8 cellular contexts compared by ENCODE assay signal in the genomic region with DNA sequence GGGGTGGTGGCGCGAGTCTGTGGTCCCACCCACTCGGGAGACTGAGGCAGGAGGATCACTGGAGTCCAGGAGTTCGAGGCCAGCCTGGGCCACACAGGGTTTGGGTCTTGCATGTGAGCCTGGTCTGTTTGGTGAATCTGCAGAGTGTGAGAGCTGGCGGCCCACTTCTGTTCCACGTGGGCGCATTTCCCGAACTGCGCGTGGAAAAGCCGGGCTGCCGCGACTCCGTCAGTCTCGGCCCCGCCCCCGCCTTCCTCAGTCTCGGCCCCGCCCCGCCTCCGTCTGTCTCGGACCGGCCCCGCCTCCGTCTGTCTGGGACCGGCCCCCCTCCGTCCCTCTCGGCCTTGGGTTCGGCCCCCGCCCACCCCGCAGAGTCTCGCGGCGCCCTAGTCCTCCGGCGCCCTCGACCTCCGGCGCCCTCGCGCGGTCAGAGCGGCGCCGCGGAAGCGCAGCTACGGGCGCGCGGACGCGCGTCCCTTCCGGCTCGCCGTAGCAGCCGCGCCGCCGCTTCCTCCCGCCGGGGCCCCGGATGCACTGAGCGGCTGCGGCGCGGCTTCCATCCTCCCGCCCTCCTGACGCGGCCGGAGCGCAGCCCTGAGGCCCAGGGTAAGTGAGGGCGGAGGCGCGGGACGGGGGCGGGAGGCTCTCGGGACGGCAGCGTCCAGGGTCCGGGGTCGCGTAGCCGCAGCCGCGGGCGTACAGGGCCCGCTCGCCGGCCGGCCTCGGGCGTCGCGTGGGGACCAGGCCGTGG. TPM values are rescaled to one million over a fixed set of nuclear protein-coding genes. Genes with fewer than 3 reads are reported as not detected.
DNase-seq lines count a peak whose midpoint lies in the region; ATAC-seq, FAIRE-seq and TF ChIP-seq lines count a peak whose summit lies in the region.

A gene with protein sequence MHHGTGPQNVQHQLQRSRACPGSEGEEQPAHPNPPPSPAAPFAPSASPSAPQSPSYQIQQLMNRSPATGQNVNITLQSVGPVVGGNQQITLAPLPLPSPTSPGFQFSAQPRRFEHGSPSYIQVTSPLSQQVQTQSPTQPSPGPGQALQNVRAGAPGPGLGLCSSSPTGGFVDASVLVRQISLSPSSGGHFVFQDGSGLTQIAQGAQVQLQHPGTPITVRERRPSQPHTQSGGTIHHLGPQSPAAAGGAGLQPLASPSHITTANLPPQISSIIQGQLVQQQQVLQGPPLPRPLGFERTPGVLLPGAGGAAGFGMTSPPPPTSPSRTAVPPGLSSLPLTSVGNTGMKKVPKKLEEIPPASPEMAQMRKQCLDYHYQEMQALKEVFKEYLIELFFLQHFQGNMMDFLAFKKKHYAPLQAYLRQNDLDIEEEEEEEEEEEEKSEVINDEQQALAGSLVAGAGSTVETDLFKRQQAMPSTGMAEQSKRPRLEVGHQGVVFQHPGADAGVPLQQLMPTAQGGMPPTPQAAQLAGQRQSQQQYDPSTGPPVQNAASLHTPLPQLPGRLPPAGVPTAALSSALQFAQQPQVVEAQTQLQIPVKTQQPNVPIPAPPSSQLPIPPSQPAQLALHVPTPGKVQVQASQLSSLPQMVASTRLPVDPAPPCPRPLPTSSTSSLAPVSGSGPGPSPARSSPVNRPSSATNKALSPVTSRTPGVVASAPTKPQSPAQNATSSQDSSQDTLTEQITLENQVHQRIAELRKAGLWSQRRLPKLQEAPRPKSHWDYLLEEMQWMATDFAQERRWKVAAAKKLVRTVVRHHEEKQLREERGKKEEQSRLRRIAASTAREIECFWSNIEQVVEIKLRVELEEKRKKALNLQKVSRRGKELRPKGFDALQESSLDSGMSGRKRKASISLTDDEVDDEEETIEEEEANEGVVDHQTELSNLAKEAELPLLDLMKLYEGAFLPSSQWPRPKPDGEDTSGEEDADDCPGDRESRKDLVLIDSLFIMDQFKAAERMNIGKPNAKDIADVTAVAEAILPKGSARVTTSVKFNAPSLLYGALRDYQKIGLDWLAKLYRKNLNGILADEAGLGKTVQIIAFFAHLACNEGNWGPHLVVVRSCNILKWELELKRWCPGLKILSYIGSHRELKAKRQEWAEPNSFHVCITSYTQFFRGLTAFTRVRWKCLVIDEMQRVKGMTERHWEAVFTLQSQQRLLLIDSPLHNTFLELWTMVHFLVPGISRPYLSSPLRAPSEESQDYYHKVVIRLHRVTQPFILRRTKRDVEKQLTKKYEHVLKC (N-terminal part only) (plus strand): TSS at position 512 of the 751 bp plus-strand sequence. CDS start 10,678 bp downstream, outside the sequence.

- 2 to 3% (median 3%) methylated on average over 57 to 97 of the region's 97 CpGs for WGBS in psoas muscle, 3 donors
- WGBS in urinary bladder = 1% methylated on average over 97 of the region's 97 CpGs

- peaks cover 4% of the 10 kb centered on the region for H3K36me3 ChIP-seq in left ventricle myocardium inferior
- H3K36me3 ChIP-seq in psoas muscle (ENCODE audit: insufficient read depth in 1 of 2, low read depth in 1 of 2) = peaks cover 0 to 6% of the 10 kb centered on the region in 2 donors
- no peaks in the 10 kb centered on the region for H3K36me3 ChIP-seq in urinary bladder (ENCODE audit: insufficient read depth)

- peak; percentile 95 for FAIRE-seq in GM12891 (lab: Jason Lieb, UNC)

- intact Hi-C loops in T-helper 1 cell treated with Interleukin-12 subunit alpha and Interleukin-12 subunit beta and Interleukin-4 antibody, amounts not matched to agents 30 ng/mL and 1 ng/mL, for 36 hours (cut with micrococcal nuclease) = loop anchor here (1.0 to 5.0 kb wide), 14 partner anchors 20 to 1111 kb away; a partner anchor contains a TSS
- intact Hi-C loops in left ventricle myocardium inferior (cut with micrococcal nuclease) = no loop called here
- intact Hi-C loops in psoas muscle (cut with DNase I) = loop anchor here (2.0 to 5.0 kb wide), 4 partner anchors 19 to 97 kb away; no protein-coding TSS in a partner anchor

- peak within 1 kb of the TSS; percentile 99 for H3K4me3 ChIP-seq in left ventricle myocardium inferior
- peak within 1 kb of the TSS; percentile 96 for H3K4me3 ChIP-seq in psoas muscle
- peak within 1 kb of the TSS; percentile 99 for H3K4me3 ChIP-seq in urinary bladder (ENCODE audit: low read depth, low read length)

- H3K27me3 ChIP-seq in left ventricle myocardium inferior (ENCODE audit: low read depth) (no peaks in the 10 kb centered on the region), psoas muscle (ENCODE audit: insufficient read depth in 3 of 3, low read length in 2 of 3) (no peaks in the 10 kb centered on the region)

- TF ChIP-seq POLR2A in GM12891 (IDR thresholded peaks at IDR 0.05; ENCODE audit: low read depth, low read length) = no peak

- no peaks in the 10 kb centered on the region for H3K9me3 ChIP-seq in left ventricle myocardium inferior (replicated peaks)
- no peaks in the 10 kb centered on the region for H3K9me3 ChIP-seq in psoas muscle

- TF ChIP-seq CTCF in left ventricle myocardium inferior (IDR thresholded peaks at IDR 0.05; ENCODE audit: borderline replicate concordance) (peak; percentile 61), psoas muscle (IDR thresholded peaks at IDR 0.05) (peak; percentile 42)

- ATAC-seq in HG02852 (IDR thresholded peaks at IDR 0.05; ENCODE audit: unreplicated experiment) (peak; percentile 88), psoas muscle (peak; percentile 96 to 97 (median 97))

- H3K4me1 ChIP-seq in left ventricle myocardium inferior (peaks cover 52% of the 10 kb centered on the region), psoas muscle (peaks cover 21% of the 10 kb centered on the region), urinary bladder (ENCODE audit: insufficient read depth) (peaks cover 4% of the 10 kb centered on the region)

- H3K27ac ChIP-seq in left ventricle myocardium inferior (replicated peaks) (peak within 1 kb of the TSS; percentile 90), psoas muscle (peak within 1 kb of the TSS; percentile 71), urinary bladder (ENCODE audit: low read depth) (peak within 1 kb of the TSS; percentile 76)

- peak; percentile 94 for DNase-seq in GM12891 (ENCODE audit: insufficient read length, low spot score)
- DNase-seq in NCI-H146 treated with DMSO at 0.1 percent for 48 hours (lab: John Stamatoyannopoulos, UW; ENCODE audit: unreplicated experiment) = peak; percentile 62
- DNase-seq in amniotic epithelial cell (ENCODE audit: low read depth) = peak; percentile 87
- DNase-seq in left ventricle myocardium inferior = peak; percentile 98
- peak; percentile 98 for DNase-seq in psoas muscle

TF ChIP-seq in GM12891, 5 proteins besides CTCF, POLR2A, EP300 and RAD21:
- TF ChIP-seq POU2F2 (IDR thresholded peaks at IDR 0.05; ENCODE audit: low read depth, low read length) (0 out of 2 replicates have a peak, but pooled peaks have one; percentile 9), PAX5 (IDR thresholded peaks at IDR 0.05; ENCODE audit: insufficient read depth, low read length, severe bottlenecking) (no peak), POLR2AphosphoS5 (IDR thresholded peaks at IDR 0.05; ENCODE audit: low read depth, low read length) (0 out of 2 replicates have a peak, but pooled peaks have one; percentile 63), SPI1 (IDR thresholded peaks at IDR 0.05; ENCODE audit: low read depth, low read length) (peak; percentile 62), TAF1 (IDR thresholded peaks at IDR 0.05; ENCODE audit: low read depth, low read length) (0 out of 2 replicates have a peak, but pooled peaks have one; percentile 28)
TF ChIP-seq in GM12891: peak in this region for 4.

RNA-seq across cellular contexts. Expression of the gene that starts here (rescaled TPM):
- 12.5 TPM for polyA plus RNA-seq in GM12891 (2012; ENCODE audit: low read depth, missing spikeins)
- 58.8 and 59.7 TPM in 2 replicates for total RNA-seq in T-helper 1 cell treated with Interleukin-12 subunit alpha and Interleukin-12 subunit beta and Interleukin-4 antibody, amounts not matched to agents 30 ng/mL and 1 ng/mL, for 36 hours
- total RNA-seq in left ventricle myocardium inferior (15.3 TPM), psoas muscle (10 to 100 TPM; 18.4 to 24.5 (median 22.9) TPM), urinary bladder (20.1 TPM)
- polyA plus RNA-seq in psoas muscle (10 to 100 TPM in 1 of 3 donors, 1 to 10 TPM in 2; 8.0 to 11.8 (median 9.4) TPM), urinary bladder (17.9 TPM)

Comparison
In these comparisons a context has a peak if more than half of its experiments do, and no peak if none do; other contexts are left out.
1. Peak in every context shown above with its lines: DNase-seq, ATAC-seq, H3K4me3 ChIP-seq and H3K27ac ChIP-seq.